8 cellular contexts compared by ENCODE assay signal in genomic region chr7:106568680-106569499, GRCh38.
DNase-seq lines count a peak whose midpoint lies in the region; ATAC-seq and TF ChIP-seq lines count a peak whose summit lies in the region.

No MANE protein-coding gene starts in this region.

- no peaks in the 10 kb centered on the region for H3K27me3 ChIP-seq in BJ (ENCODE audit: control insufficient read depth, insufficient read depth, low read length)

- no peaks in the 10 kb centered on the region for H3K36me3 ChIP-seq in BJ (ENCODE audit: control insufficient read depth, insufficient read depth, low read length)

- POLR2A ChIA-PET in BJ (lab: Charles Lee) = interaction anchor here (0.6 to 0.7 kb wide), 2 partner anchors 94 to 392 kb away, joined by 3 read pairs; no protein-coding TSS in a partner anchor

- DNase-seq in BJ (ENCODE audit: low read depth) = peak; percentile 94
- DNase-seq in HuH-7.5 (ENCODE audit: low spot score) = peak; percentile 12
- DNase-seq in RKO (ENCODE audit: low spot score) = peak; percentile 78
- peak; percentile 76 to 94 for DNase-seq in foreskin fibroblast
- no peak for DNase-seq in NCI-H187 (lab: John Stamatoyannopoulos, UW)
- DNase-seq in ACHN = no peak
- no peak for DNase-seq in stimulated activated CD4-positive, alpha-beta T cell treated with anti-CD3 and anti-CD28 coated beads, Interleukin-2, amount 100 ng/mL, for 24 hours

- no peak for ATAC-seq in GM21447 (IDR thresholded peaks at IDR 0.05; ENCODE audit: unreplicated experiment)

- H3K4me3 ChIP-seq in BJ (ENCODE audit: low read depth, low read length) = no peak overlapping the region
- no peak overlapping the region for H3K4me3 ChIP-seq in foreskin fibroblast (ENCODE audit: low read depth in 1 of 2, low read length in 2 of 2)

- CTCF ChIA-PET in BJ (lab: Yijun Ruan, JAX) = interaction anchor here (1.1 to 2.2 kb wide), 3 partner anchors 9 to 167 kb away, joined by 3 to 8 read pairs (median 5); partner anchors contain the start of gene CCDC71L

- TF ChIP-seq CTCF in BJ (IDR thresholded peaks at IDR 0.05; ENCODE audit: insufficient read depth, low read depth, low read length) (peak; percentile 23; the same call in 1 of the 2 replicates), foreskin fibroblast (IDR thresholded peaks at IDR 0.05; ENCODE audit: low read depth, low read length) (no peak)

- in situ Hi-C loops in ACHN (cut with HindIII; ENCODE audit: low pct_ligation_motif_present, low pct_unique_long_range_greater_than_20kb, low sequenced_read_pairs) = no loop called here

Comparison
In these comparisons a context has a peak if more than half of its experiments do, and no peak if none do; other contexts are left out.
1. DNase-seq: peak in BJ (single experiment), HuH-7.5 (single experiment), RKO (single experiment) and foreskin fibroblast (2 of 2); none in NCI-H187 (0 of 2), ACHN (single experiment) and stimulated activated CD4-positive, alpha-beta T cell treated with anti-CD3 and anti-CD28 coated beads, Interleukin-2, amount 100 ng/mL, for 24 hours (0 of 2).